Comparison of ENCODE assay signal across 8 cellular contexts in genomic region chr5:142432369-142432863, GRCh38.
DNase-seq lines count a peak whose midpoint lies in the region; ATAC-seq and TF ChIP-seq lines count a peak whose summit lies in the region.

No MANE protein-coding gene starts in this region.

- CTCF ChIA-PET in CD4-positive, alpha-beta T cell (lab: Charles Lee) = interaction anchor here (1.0 to 1.2 kb wide), 2 partner anchors 12 to 223 kb away, joined by 3 read pairs; no protein-coding TSS in a partner anchor

- H3K4me1 Mint-ChIP-seq in CD4-positive, alpha-beta T cell (ENCODE audit: low read depth) = peaks cover 43% of the 10 kb centered on the region

- H3K27ac Mint-ChIP-seq in CD4-positive, alpha-beta T cell = peak overlapping the region; percentile 77

- no peaks in the 10 kb centered on the region for H3K27me3 ChIP-seq in CD4-positive, alpha-beta T cell (ENCODE audit: control insufficient read depth, insufficient read depth, low read length)
- H3K27me3 ChIP-seq in colonic mucosa (no peaks in the 10 kb centered on the region), upper lobe of left lung (no peaks in the 10 kb centered on the region)

- WGBS in upper lobe of left lung, 2 donors = 25 to 60% methylated on average over 13 to 14 of the region's 16 CpGs

- TF ChIP-seq POLR2A in upper lobe of left lung (IDR thresholded peaks at IDR 0.05) (no peak), erythroblast (IDR thresholded peaks at IDR 0.05; ENCODE audit: low read length) (no peak)

- DNase-seq in CD4-positive, alpha-beta T cell = peak in 7 of 10 experiments; percentile 3 to 35 (median 8)
- DNase-seq in NCI-H2196 treated with DMSO at 0.1 percent for 48 hours (lab: John Stamatoyannopoulos, UW; ENCODE audit: unreplicated experiment) (peak; percentile 68), colonic mucosa (peak; percentile 79), upper lobe of left lung (peak; percentile 67 to 71), KBM-7 (no peak), erythroblast (lab: John Stamatoyannopoulos, UW) (no peak)

- no peaks in the 10 kb centered on the region for H3K9me3 ChIP-seq in CD4-positive, alpha-beta T cell (ENCODE audit: control insufficient read depth, low read length)
- H3K9me3 ChIP-seq in colonic mucosa (no peaks in the 10 kb centered on the region), upper lobe of left lung (no peaks in the 10 kb centered on the region)

- H3K27me3 Mint-ChIP-seq in CD4-positive, alpha-beta T cell = no peaks in the 10 kb centered on the region

- no peak overlapping the region for H3K4me3 ChIP-seq in colonic mucosa
- H3K4me3 ChIP-seq in upper lobe of left lung = no peak overlapping the region

- ATAC-seq in CD4-positive, alpha-beta T cell (ENCODE audit: poor library complexity) = peak; percentile 50
- ATAC-seq in GM21528 (IDR thresholded peaks at IDR 0.05; ENCODE audit: low FRiP score, unreplicated experiment) = peak; percentile 51
- no peak for ATAC-seq in upper lobe of left lung (ENCODE audit: low FRiP score in 2 of 2)
- ATAC-seq in HG03135 (IDR thresholded peaks at IDR 0.05; ENCODE audit: unreplicated experiment) = no peak

- peak overlapping the region; percentile 33 for H3K27ac ChIP-seq in CD4-positive, alpha-beta T cell (ENCODE audit: low read depth, low read length)
- H3K27ac ChIP-seq in colonic mucosa = peak overlapping the region; percentile 9
- peak overlapping the region in 2 of 4 donors; percentile 45 to 63 for H3K27ac ChIP-seq in upper lobe of left lung

- peak overlapping the region; percentile 26 for H3K4me3 Mint-ChIP-seq in CD4-positive, alpha-beta T cell

- H3K4me1 ChIP-seq in colonic mucosa = no peaks in the 10 kb centered on the region
- peaks cover 9 to 23% (median 18%) of the 10 kb centered on the region in 4 donors for H3K4me1 ChIP-seq in upper lobe of left lung

- no peak overlapping the region for H3K9ac ChIP-seq in colonic mucosa (ENCODE audit: low read depth in 2 of 2, low read length in 2 of 2)

- no peak for TF ChIP-seq EP300 in upper lobe of left lung (IDR thresholded peaks at IDR 0.05)

- H3K36me3 ChIP-seq in colonic mucosa (no peaks in the 10 kb centered on the region), upper lobe of left lung (no peaks in the 10 kb centered on the region)

- in situ Hi-C loops in KBM-7 (cut with MboI; ENCODE audit: low pct_unique_long_range_greater_than_20kb, low sequenced_read_pairs) = no loop called here

- intact Hi-C loops in CD4-positive, alpha-beta T cell (cut with DNase I, micrococcal nuclease) = loop anchor here (2.0 to 5.0 kb wide), 2 partner anchors 75 to 280 kb away; no protein-coding TSS in a partner anchor
- intact Hi-C loops in colonic mucosa (cut with DNase I) = no loop called here

- POLR2A ChIA-PET in CD4-positive, alpha-beta T cell (lab: Charles Lee) = interaction anchor here (0.8 to 1.9 kb wide), 6 partner anchors 8 to 76 kb away, joined by 3 to 21 read pairs (median 4); no protein-coding TSS in a partner anchor

- no peak for TF ChIP-seq CTCF in CD4-positive, alpha-beta T cell (IDR thresholded peaks at IDR 0.05)
- TF ChIP-seq CTCF in colonic mucosa (IDR thresholded peaks at IDR 0.05) (no peak), upper lobe of left lung (IDR thresholded peaks at IDR 0.05) (no peak)

- no peaks in the 10 kb centered on the region for H3K36me3 Mint-ChIP-seq in CD4-positive, alpha-beta T cell (ENCODE audit: low read depth)

- no peaks in the 10 kb centered on the region for H3K9me3 Mint-ChIP-seq in CD4-positive, alpha-beta T cell

Comparison
In these comparisons a context has a peak if more than half of its experiments do, and no peak if none do; other contexts are left out.
1. ATAC-seq: peak in CD4-positive, alpha-beta T cell (single experiment) and GM21528 (single experiment); none in upper lobe of left lung (0 of 2) and HG03135 (single experiment).
2. DNase-seq: peak in CD4-positive, alpha-beta T cell (7 of 10), NCI-H2196 treated with DMSO at 0.1 percent for 48 hours (single experiment), colonic mucosa (single experiment) and upper lobe of left lung (2 of 2); none in KBM-7 (single experiment) and erythroblast (0 of 2).